Comparison of ENCODE assay signal across 28 cellular contexts in the genomic region with DNA sequence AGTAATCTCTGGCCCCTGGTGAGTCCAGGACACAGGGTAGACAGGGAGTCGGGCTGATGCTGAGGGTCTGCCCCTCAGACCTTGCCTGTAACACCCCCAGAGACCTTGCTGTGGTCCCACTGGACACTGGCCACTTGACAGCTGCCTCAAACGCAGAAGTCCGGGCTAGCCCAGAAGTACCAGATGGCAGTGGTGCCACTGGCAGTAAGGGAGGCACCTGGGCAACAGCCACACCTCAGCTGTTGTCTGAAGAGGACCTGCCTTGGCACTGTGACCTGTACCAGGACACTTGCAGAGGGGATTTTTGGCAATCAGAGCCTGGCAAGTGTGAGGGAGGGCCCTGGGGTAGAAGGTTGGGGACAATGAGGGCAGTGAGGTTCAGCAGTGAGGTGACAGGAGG.
"Had no signal": no experiment of that assay in that cellular context is flagged by ENCODE, and none has a peak within 500 bp of the region (broad histone marks: within the 10 kb centered on the region; RNA-seq: fewer than 3 reads in every experiment).

No MANE protein-coding gene starts in this region.

- H3K9me3 Mint-ChIP-seq: natural killer cell; stimulated activated memory B cell treated with anti-CD40 and anti-IgM and Interleukin-4, amounts not matched to agents 10 μg/mL and 1 μg/mL and 100 μg/mL, for 72 hours; stimulated activated naive CD8-positive, alpha-beta T cell treated with anti-CD3 and anti-CD28 coated beads, Interleukin-15, Interleukin-2, amounts not matched to agents 100 ng/mL and 50 ng/mL, for 24 hours had no signal

- H3K4me3 ChIP-seq: neural progenitor cell, pancreas, psoas muscle, right lobe of liver, sigmoid colon, stomach, thoracic aorta, thyroid gland, tibial nerve, upper lobe of left lung, vagina had no signal

- H3K4me1 ChIP-seq: neural progenitor cell, pancreas, psoas muscle, right lobe of liver, sigmoid colon, stomach, thyroid gland, tibial nerve, upper lobe of left lung, vagina had no signal

- DNase-seq: naive B cell; natural killer cell; occipital lobe; pancreas; posterior cingulate gyrus; psoas muscle; right cardiac atrium; right lobe of liver; sigmoid colon; small intestine; stimulated activated CD4-positive, alpha-beta T cell treated with anti-CD3 and anti-CD28 coated beads, Interleukin-12 subunit alpha, Interleukin-12 subunit beta, amount 100 ng/mL, for 4 hours; stimulated activated CD4-positive, alpha-beta T cell treated with anti-CD3 and anti-CD28 coated beads, Interleukin-1b, Interleukin-23, amount 100 ng/mL, for 48 hours; stimulated activated CD4-positive, alpha-beta T cell treated with anti-CD3 and anti-CD28 coated beads, Interleukin-4, amount 100 ng/mL, for 1 hour; stimulated activated CD4-positive, alpha-beta T cell treated with anti-CD3 and anti-CD28 coated beads, Interleukin-4, amount 100 ng/mL, for 4 hours; stimulated activated CD8-positive, alpha-beta memory T cell treated with anti-CD3 and anti-CD28 coated beads, Interleukin-4, amount 100 ng/mL, for 48 hours; stimulated activated naive CD4-positive, alpha-beta T cell treated with Interleukin-2 at 50 U/mL for 16 hours; stomach; thyroid gland; trophoblast cell; upper lobe of left lung had no signal

- H3K27me3 ChIP-seq: neural progenitor cell, right lobe of liver, sigmoid colon, thyroid gland, tibial nerve, upper lobe of left lung, vagina had no signal

- H3K36me3 Mint-ChIP-seq: naive B cell; natural killer cell; neural progenitor cell; stimulated activated memory B cell treated with anti-CD40 and anti-IgM and Interleukin-4, amounts not matched to agents 10 μg/mL and 1 μg/mL and 100 μg/mL, for 72 hours had no signal

- H3K4me1 Mint-ChIP-seq: naive B cell; natural killer cell; nephron; neural progenitor cell; stimulated activated memory B cell treated with anti-CD40 and anti-IgM and Interleukin-4, amounts not matched to agents 10 μg/mL and 1 μg/mL and 100 μg/mL, for 72 hours had no signal

- H3K9me3 ChIP-seq: pancreas, right lobe of liver, sigmoid colon, thoracic aorta, thyroid gland, tibial nerve, upper lobe of left lung, vagina had no signal

- H3K27ac Mint-ChIP-seq: natural killer cell; nephron; neural progenitor cell; progenitor cell of endocrine pancreas; stimulated activated memory B cell treated with anti-CD40 and anti-IgM and Interleukin-4, amounts not matched to agents 10 μg/mL and 1 μg/mL and 100 μg/mL, for 72 hours; stimulated activated naive CD8-positive, alpha-beta T cell treated with anti-CD3 and anti-CD28 coated beads, Interleukin-15, Interleukin-2, amounts not matched to agents 100 ng/mL and 50 ng/mL, for 24 hours had no signal

- H3K4me3 Mint-ChIP-seq: naive B cell; natural killer cell; nephron; neural progenitor cell; stimulated activated memory B cell treated with anti-CD40 and anti-IgM and Interleukin-4, amounts not matched to agents 10 μg/mL and 1 μg/mL and 100 μg/mL, for 72 hours; stimulated activated naive CD8-positive, alpha-beta T cell treated with anti-CD3 and anti-CD28 coated beads, Interleukin-15, Interleukin-2, amounts not matched to agents 100 ng/mL and 50 ng/mL, for 24 hours had no signal

- H3K36me3 ChIP-seq: neural progenitor cell, pancreas, right lobe of liver, sigmoid colon, stomach, thoracic aorta, thyroid gland, tibial nerve, upper lobe of left lung, vagina had no signal

- H3K27ac ChIP-seq: neural progenitor cell, pancreas, psoas muscle, right lobe of liver, sigmoid colon, stomach, thoracic aorta, thyroid gland, tibial nerve, upper lobe of left lung, vagina had no signal

- ATAC-seq: natural killer cell; pancreas; psoas muscle; right cardiac atrium; right lobe of liver; stimulated activated memory B cell treated with anti-CD40 and anti-IgM and Interleukin-4, amounts not matched to agents 10 μg/mL and 1 μg/mL and 100 μg/mL, for 72 hours had no signal
